8 cellular contexts compared by ENCODE assay signal in genomic region chr11:116115801-116116200, GRCh38.
"Had no signal": no experiment of that assay in that cellular context is flagged by ENCODE, and none has a peak within 500 bp of the region (broad histone marks: within the 10 kb centered on the region; RNA-seq: fewer than 3 reads in every experiment).

No MANE protein-coding gene starts in this region.

- FAIRE-seq: G401.6, GM12878, GM12891, GM12892, GM18507, GM19239 had no signal

- H3K4me3 ChIP-seq: GM12878 had no signal

- DNase-seq: GDM1, GF-D8 had no signal

- ATAC-seq: GM12878 had no signal
